In the genomic region with DNA sequence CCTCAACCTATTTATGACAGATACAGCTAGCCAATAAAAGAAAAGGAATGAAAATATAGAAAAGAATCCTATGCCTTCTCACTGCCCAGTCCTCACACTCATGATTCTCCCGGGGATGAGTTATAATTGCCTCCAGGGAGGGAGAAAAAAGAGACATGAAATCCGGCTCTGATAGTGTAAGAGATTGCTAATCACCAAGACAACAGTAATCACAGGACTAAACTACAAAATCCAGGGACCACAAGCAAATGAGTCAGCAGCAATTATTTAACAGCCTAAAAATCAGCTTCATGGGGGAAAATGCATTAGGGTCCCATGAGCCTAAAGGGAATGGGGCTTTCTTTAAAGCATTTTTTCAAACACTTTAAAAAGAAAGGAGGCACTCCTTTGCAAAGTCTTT, we compare ENCODE assay signal across 21 cellular contexts.
A peak's percentile ranks its signal among the peaks of the same experiment; 100 is the strongest.
DNase-seq lines count a peak whose midpoint lies in the region; ATAC-seq, FAIRE-seq and TF ChIP-seq lines count a peak whose summit lies in the region.
"Had no signal": no experiment of that assay in that cellular context is flagged by ENCODE, and none has a peak within 500 bp of the region (broad histone marks: within the 10 kb centered on the region; RNA-seq: fewer than 3 reads in every experiment).

No MANE protein-coding gene starts in this region.

- H3K27me3 Mint-ChIP-seq in activated T-helper 2 cell treated with anti-CD3 and anti-CD28 coated beads, Interferon-gamma antibody, Interleukin-2, Interleukin-4, amounts not matched to agents 10 μg/mL and 5 μg/mL and 100 μg/mL, durations not matched to agents 14 hours and 24 hours and 36 hours (ENCODE audit: low read depth), result no peaks in the 10 kb centered on the region
- H3K27me3 Mint-ChIP-seq in progenitor cell of endocrine pancreas, result no peaks in the 10 kb centered on the region
- H3K27me3 Mint-ChIP-seq: stimulated activated naive CD8-positive, alpha-beta T cell treated with anti-CD3 and anti-CD28 coated beads, Interleukin-15, amount 100 ng/mL, for 72 hours had no signal

- H3K27ac ChIP-seq in brain microvascular endothelial cell, result no peak overlapping the region
- H3K27ac ChIP-seq: HL-60, pancreas had no signal

- no peaks in the 10 kb centered on the region for H3K9me3 Mint-ChIP-seq in activated T-helper 2 cell treated with anti-CD3 and anti-CD28 coated beads, Interferon-gamma antibody, Interleukin-2, Interleukin-4, amounts not matched to agents 10 μg/mL and 5 μg/mL and 100 μg/mL, durations not matched to agents 14 hours and 24 hours and 36 hours
- H3K9me3 Mint-ChIP-seq in progenitor cell of endocrine pancreas (ENCODE audit: low read depth), result peaks cover 11% of the 10 kb centered on the region
- H3K9me3 Mint-ChIP-seq: stimulated activated naive CD8-positive, alpha-beta T cell treated with anti-CD3 and anti-CD28 coated beads, Interleukin-15, amount 100 ng/mL, for 72 hours; T-helper 2 cell treated with Interferon-gamma antibody and Interleukin-4, amounts not matched to agents 5 μg/mL and 100 μg/mL, for 36 hours had no signal

- no peak for TF ChIP-seq CTCF in brain microvascular endothelial cell (IDR thresholded peaks at IDR 0.05; ENCODE audit: low read depth, low read length, missing control alignments)
- TF ChIP-seq CTCF in progenitor cell of endocrine pancreas (IDR thresholded peaks at IDR 0.05; ENCODE audit: unreplicated experiment), result no peak

- no peak for ATAC-seq in GM18520 (IDR thresholded peaks at IDR 0.05; ENCODE audit: unreplicated experiment)
- ATAC-seq: left colon; pancreas; stimulated activated naive CD8-positive, alpha-beta T cell treated with anti-CD3 and anti-CD28 coated beads, Interleukin-15, amount 100 ng/mL, for 72 hours had no signal

- peak; percentile 26 for DNase-seq in D341Med (ENCODE audit: low spot score)
- peak; percentile 6 for DNase-seq in HTR-8/SVneo (ENCODE audit: insufficient read length, low spot score)
- peak; percentile 9 for DNase-seq in brain microvascular endothelial cell
- DNase-seq in kidney tubule cell (ENCODE audit: low spot score), result peak; percentile 24
- DNase-seq in activated T-helper 2 cell treated with anti-CD3 and anti-CD28 coated beads, Interferon-gamma antibody, Interleukin-2, Interleukin-4, amounts not matched to agents 10 μg/mL and 5 μg/mL and 100 μg/mL, durations not matched to agents 14 hours and 24 hours and 36 hours (ENCODE audit: low spot score), result no peak
- DNase-seq in progenitor cell of endocrine pancreas (ENCODE audit: low spot score, unreplicated experiment), result no peak
- no peak for DNase-seq in T-helper 2 cell
- DNase-seq: activated CD4-positive, alpha-beta T cell treated with anti-CD3 and anti-CD28 coated beads for 4 hours; activated CD8-positive, alpha-beta memory T cell treated with anti-CD3 and anti-CD28 coated beads, Interleukin-2, amount 50 U/mL, for 48 hours; activated naive CD4-positive, alpha-beta T cell treated with anti-CD3 and anti-CD28 coated beads, Interleukin-2, amount 50 U/mL, for 16 hours; C1 segment of cervical spinal cord; DMS79; left colon; NCI-H187; NCI-H526; pancreas; stimulated activated naive CD8-positive, alpha-beta T cell treated with anti-CD3 and anti-CD28 coated beads, Interleukin-15, amount 100 ng/mL, for 72 hours had no signal

- no peak overlapping the region for H3K27ac Mint-ChIP-seq in activated T-helper 2 cell treated with anti-CD3 and anti-CD28 coated beads, Interferon-gamma antibody, Interleukin-2, Interleukin-4, amounts not matched to agents 10 μg/mL and 5 μg/mL and 100 μg/mL, durations not matched to agents 14 hours and 24 hours and 36 hours
- H3K27ac Mint-ChIP-seq in progenitor cell of endocrine pancreas, result no peak overlapping the region
- H3K27ac Mint-ChIP-seq: stimulated activated naive CD8-positive, alpha-beta T cell treated with anti-CD3 and anti-CD28 coated beads, Interleukin-15, amount 100 ng/mL, for 72 hours had no signal

- H3K36me3 Mint-ChIP-seq in activated T-helper 2 cell treated with anti-CD3 and anti-CD28 coated beads, Interferon-gamma antibody, Interleukin-2, Interleukin-4, amounts not matched to agents 10 μg/mL and 5 μg/mL and 100 μg/mL, durations not matched to agents 14 hours and 24 hours and 36 hours (ENCODE audit: low read depth), result no peaks in the 10 kb centered on the region
- no peaks in the 10 kb centered on the region for H3K36me3 Mint-ChIP-seq in progenitor cell of endocrine pancreas (ENCODE audit: insufficient read depth)

- H3K27me3 ChIP-seq in brain microvascular endothelial cell (replicated peaks), result no peaks in the 10 kb centered on the region
- H3K27me3 ChIP-seq: pancreas had no signal

- intact Hi-C loops in activated T-helper 2 cell treated with anti-CD3 and anti-CD28 coated beads, Interferon-gamma antibody, Interleukin-2, Interleukin-4, amounts not matched to agents 10 μg/mL and 5 μg/mL and 100 μg/mL, durations not matched to agents 14 hours and 24 hours and 36 hours (cut with micrococcal nuclease), result no loop called here

- H3K4me3 Mint-ChIP-seq in activated T-helper 2 cell treated with anti-CD3 and anti-CD28 coated beads, Interferon-gamma antibody, Interleukin-2, Interleukin-4, amounts not matched to agents 10 μg/mL and 5 μg/mL and 100 μg/mL, durations not matched to agents 14 hours and 24 hours and 36 hours (ENCODE audit: low read depth), result no peak overlapping the region
- H3K4me3 Mint-ChIP-seq in progenitor cell of endocrine pancreas (ENCODE audit: low read depth), result no peak overlapping the region
- H3K4me3 Mint-ChIP-seq: stimulated activated naive CD8-positive, alpha-beta T cell treated with anti-CD3 and anti-CD28 coated beads, Interleukin-15, amount 100 ng/mL, for 72 hours; T-helper 2 cell treated with Interferon-gamma antibody and Interleukin-4, amounts not matched to agents 5 μg/mL and 100 μg/mL, for 36 hours had no signal

- H3K36me3 ChIP-seq in brain microvascular endothelial cell (replicated peaks), result no peaks in the 10 kb centered on the region
- H3K36me3 ChIP-seq: pancreas had no signal

- in situ Hi-C loops in brain microvascular endothelial cell (cut with HindIII; ENCODE audit: low pct_ligation_motif_present, low sequenced_read_pairs), result no loop called here

- no peak for FAIRE-seq in HTR-8/SVneo (lab: Jason Lieb, UNC)
- FAIRE-seq: GM12891, pancreas had no signal

- H3K4me3 ChIP-seq in brain microvascular endothelial cell (ENCODE audit: low read depth, low read length), result no peak overlapping the region
- H3K4me3 ChIP-seq: pancreas had no signal

- H3K4me1 Mint-ChIP-seq in activated T-helper 2 cell treated with anti-CD3 and anti-CD28 coated beads, Interferon-gamma antibody, Interleukin-2, Interleukin-4, amounts not matched to agents 10 μg/mL and 5 μg/mL and 100 μg/mL, durations not matched to agents 14 hours and 24 hours and 36 hours (ENCODE audit: low read depth), result no peaks in the 10 kb centered on the region
- peaks cover 4% of the 10 kb centered on the region for H3K4me1 Mint-ChIP-seq in progenitor cell of endocrine pancreas (ENCODE audit: low read depth)
- H3K4me1 Mint-ChIP-seq: stimulated activated naive CD8-positive, alpha-beta T cell treated with anti-CD3 and anti-CD28 coated beads, Interleukin-15, amount 100 ng/mL, for 72 hours had no signal

Comparison
In these comparisons a context has a peak if more than half of its experiments do, and no peak if none do; other contexts are left out.
1. DNase-seq: peak in D341Med (single experiment), HTR-8/SVneo (single experiment), brain microvascular endothelial cell (single experiment) and kidney tubule cell (single experiment); none in activated T-helper 2 cell treated with anti-CD3 and anti-CD28 coated beads, Interferon-gamma antibody, Interleukin-2, Interleukin-4, amounts not matched to agents 10 μg/mL and 5 μg/mL and 100 μg/mL, durations not matched to agents 14 hours and 24 hours and 36 hours (single experiment), progenitor cell of endocrine pancreas (single experiment) and T-helper 2 cell (0 of 5).